Comparison of ENCODE assay signal across 15 cellular contexts in the genomic region with DNA sequence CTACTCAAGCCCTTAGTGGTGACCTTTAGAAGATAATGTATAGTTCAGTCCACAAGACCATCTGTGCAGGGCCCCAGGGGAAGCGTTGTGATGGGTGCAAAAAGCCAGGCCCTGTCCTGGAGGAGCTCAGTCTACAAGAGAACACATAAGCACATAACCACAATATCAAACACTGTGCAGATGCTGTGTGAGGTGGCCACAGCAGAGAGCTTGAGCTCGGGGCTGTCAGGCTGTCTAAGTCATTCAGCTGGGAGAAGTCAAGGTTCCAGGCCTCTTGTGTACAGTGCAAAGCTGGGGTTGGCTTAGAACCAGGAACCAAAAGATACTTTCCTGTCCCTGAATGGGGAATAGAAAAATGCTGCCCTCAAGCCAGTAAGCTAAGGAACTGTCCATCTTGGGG.
DNase-seq lines count a peak whose midpoint lies in the region; ATAC-seq and TF ChIP-seq lines count a peak whose summit lies in the region.
"Had no signal": no experiment of that assay in that cellular context is flagged by ENCODE, and none has a peak within 500 bp of the region (broad histone marks: within the 10 kb centered on the region; RNA-seq: fewer than 3 reads in every experiment).

No MANE protein-coding gene starts in this region.

- ATAC-seq in stimulated activated naive CD8-positive, alpha-beta T cell treated with anti-CD3 and anti-CD28 coated beads, Interleukin-15, amount 100 ng/mL, for 72 hours: peak; percentile 18
- no peak for ATAC-seq in stimulated activated naive CD8-positive, alpha-beta T cell treated with anti-CD3 and anti-CD28 coated beads, Interleukin-15, Interleukin-2, amounts not matched to agents 100 U/mL and 50 U/mL, for 24 hours
- peak; percentile 59 for ATAC-seq in sciatic nerve
- ATAC-seq in HG03025 (IDR thresholded peaks at IDR 0.05; ENCODE audit: low FRiP score, unreplicated experiment): no peak

- no peaks in the 10 kb centered on the region for H3K9me3 ChIP-seq in ascending aorta

- no peaks in the 10 kb centered on the region for H3K27me3 ChIP-seq in ascending aorta

- H3K36me3 ChIP-seq in ascending aorta: no peaks in the 10 kb centered on the region

- peaks cover 15% of the 10 kb centered on the region for H3K27me3 Mint-ChIP-seq in stimulated activated naive CD8-positive, alpha-beta T cell treated with anti-CD3 and anti-CD28 coated beads, Interleukin-15, amount 100 ng/mL, for 72 hours

- no peak for DNase-seq in stimulated activated naive CD8-positive, alpha-beta T cell treated with anti-CD3 and anti-CD28 coated beads, Interleukin-15, amount 100 ng/mL, for 72 hours
- no peak for DNase-seq in stimulated activated naive CD8-positive, alpha-beta T cell treated with anti-CD3 and anti-CD28 coated beads, Interleukin-15, Interleukin-2, amounts not matched to agents 100 U/mL and 50 U/mL, for 24 hours
- DNase-seq in ascending aorta (ENCODE audit: low spot score in 2 of 2) (no peak), sciatic nerve (ENCODE audit: low spot score) (no peak), NCI-H1436 treated with DMSO at 0.1 percent for 48 hours (lab: John Stamatoyannopoulos, UW) (no peak), cortex of kidney (lab: John Stamatoyannopoulos, UW) (no peak)
- DNase-seq: CD4-positive, alpha-beta T cell; NCI-H146; NCI-H2081 treated with DMSO at 0.1 percent for 48 hours; NCI-H2227 treated with DMSO at 0.1 percent for 48 hours; NCI-H524 treated with DMSO at 0.1 percent for 48 hours; PC-9 had no signal

- TF ChIP-seq CTCF in ascending aorta (IDR thresholded peaks at IDR 0.05): no peak

- H3K4me1 Mint-ChIP-seq in stimulated activated naive CD8-positive, alpha-beta T cell treated with anti-CD3 and anti-CD28 coated beads, Interleukin-15, amount 100 ng/mL, for 72 hours: no peaks in the 10 kb centered on the region
- H3K4me1 Mint-ChIP-seq: B cell had no signal

- no peak overlapping the region for H3K27ac Mint-ChIP-seq in stimulated activated naive CD8-positive, alpha-beta T cell treated with anti-CD3 and anti-CD28 coated beads, Interleukin-15, amount 100 ng/mL, for 72 hours
- H3K27ac Mint-ChIP-seq: B cell; CD4-positive, alpha-beta T cell had no signal

- H3K4me3 ChIP-seq in ascending aorta: no peak overlapping the region
- H3K4me3 ChIP-seq: PC-9, SK-N-MC had no signal

- no peak overlapping the region for H3K4me3 Mint-ChIP-seq in stimulated activated naive CD8-positive, alpha-beta T cell treated with anti-CD3 and anti-CD28 coated beads, Interleukin-15, amount 100 ng/mL, for 72 hours
- H3K4me3 Mint-ChIP-seq: B cell; CD4-positive, alpha-beta T cell had no signal

- peak overlapping the region; percentile 62 to 68 for H3K27ac ChIP-seq in ascending aorta
- H3K27ac ChIP-seq: PC-9, SK-N-MC had no signal

- H3K9me3 Mint-ChIP-seq in stimulated activated naive CD8-positive, alpha-beta T cell treated with anti-CD3 and anti-CD28 coated beads, Interleukin-15, amount 100 ng/mL, for 72 hours: no peaks in the 10 kb centered on the region
- H3K9me3 Mint-ChIP-seq: CD4-positive, alpha-beta T cell had no signal

- H3K4me1 ChIP-seq in ascending aorta: peaks cover 3 to 33% of the 10 kb centered on the region in 2 donors

- intact Hi-C loops in ascending aorta (cut with DNase I) (no loop called here), sciatic nerve (cut with DNase I) (no loop called here)

Comparison
In these comparisons a context has a peak if more than half of its experiments do, and no peak if none do; other contexts are left out.
1. ATAC-seq: peak in stimulated activated naive CD8-positive, alpha-beta T cell treated with anti-CD3 and anti-CD28 coated beads, Interleukin-15, amount 100 ng/mL, for 72 hours (single experiment) and sciatic nerve (single experiment); none in stimulated activated naive CD8-positive, alpha-beta T cell treated with anti-CD3 and anti-CD28 coated beads, Interleukin-15, Interleukin-2, amounts not matched to agents 100 U/mL and 50 U/mL, for 24 hours (single experiment) and HG03025 (single experiment).